ENCODE assay signal across 10 cellular contexts in genomic region chr14:35390577-35391387, GRCh38. TPM values are rescaled to one million over a fixed set of nuclear protein-coding genes. Genes with fewer than 3 reads are reported as not detected.
DNase-seq lines count a peak whose midpoint lies in the region; ATAC-seq, FAIRE-seq and TF ChIP-seq lines count a peak whose summit lies in the region.
"Had no signal": no experiment of that assay in that cellular context is flagged by ENCODE, and none has a peak within 500 bp of the region (broad histone marks: within the 10 kb centered on the region; RNA-seq: fewer than 3 reads in every experiment).

No MANE protein-coding gene starts in this region.

- no peak overlapping the region for H3K4me3 Mint-ChIP-seq in osteocyte (ENCODE audit: unreplicated experiment)
- no peak overlapping the region for H3K4me3 Mint-ChIP-seq in T-helper 2 cell treated with Interferon-gamma antibody and Interleukin-4, amounts not matched to agents 5 μg/mL and 100 μg/mL, for 36 hours

- H3K4me1 Mint-ChIP-seq in osteocyte (ENCODE audit: unreplicated experiment): peaks cover 43% of the 10 kb centered on the region
- H3K4me1 Mint-ChIP-seq in T-helper 2 cell treated with Interferon-gamma antibody and Interleukin-4, amounts not matched to agents 5 μg/mL and 100 μg/mL, for 36 hours (ENCODE audit: low read depth): no peaks in the 10 kb centered on the region

- DNase-seq in COR-L47 (lab: John Stamatoyannopoulos, UW): peak; percentile 9
- DNase-seq in NCI-H774 (lab: John Stamatoyannopoulos, UW): peak; percentile 60
- DNase-seq in fibroblast of villous mesenchyme (ENCODE audit: low read depth): peak; percentile 28
- DNase-seq in NCI-H2227 (lab: John Stamatoyannopoulos, UW; ENCODE audit: unreplicated experiment): no peak
- no peak for DNase-seq in kidney
- DNase-seq in osteocyte (ENCODE audit: extremely low spot score, unreplicated experiment): no peak
- no peak for DNase-seq in T-helper 2 cell treated with Interferon-gamma antibody and Interleukin-4, amounts not matched to agents 5 μg/mL and 100 μg/mL, for 36 hours (ENCODE audit: low spot score)
- DNase-seq: activated CD4-positive, alpha-beta T cell treated with anti-CD3 and anti-CD28 coated beads for 48 hours had no signal

- peak; percentile 69 for ATAC-seq in GM21529 (IDR thresholded peaks at IDR 0.05; ENCODE audit: unreplicated experiment)

- intact Hi-C loops in kidney (cut with DNase I): no loop called here

- H3K9me3 Mint-ChIP-seq in osteocyte (ENCODE audit: unreplicated experiment): no peaks in the 10 kb centered on the region
- H3K9me3 Mint-ChIP-seq in T-helper 2 cell treated with Interferon-gamma antibody and Interleukin-4, amounts not matched to agents 5 μg/mL and 100 μg/mL, for 36 hours: no peaks in the 10 kb centered on the region

- no peak overlapping the region for H3K27ac ChIP-seq in kidney (ENCODE audit: low read depth in 2 of 2, low read length in 2 of 2)
- H3K27ac ChIP-seq: KMS-11 had no signal

- H3K36me3 Mint-ChIP-seq in osteocyte (ENCODE audit: unreplicated experiment): no peaks in the 10 kb centered on the region
- H3K36me3 Mint-ChIP-seq in T-helper 2 cell treated with Interferon-gamma antibody and Interleukin-4, amounts not matched to agents 5 μg/mL and 100 μg/mL, for 36 hours (ENCODE audit: low read depth): no peaks in the 10 kb centered on the region

- no peaks in the 10 kb centered on the region for H3K36me3 ChIP-seq in kidney (ENCODE audit: control insufficient read depth in 1 of 2, insufficient read depth in 2 of 2, low read length in 2 of 2)

- no peak for TF ChIP-seq CTCF in fibroblast of villous mesenchyme (IDR thresholded peaks at IDR 0.05; ENCODE audit: insufficient read depth, low read depth, low read length)
- no peak for TF ChIP-seq CTCF in kidney (IDR thresholded peaks at IDR 0.05; ENCODE audit: borderline replicate concordance, extremely low read depth, insufficient read depth)
- TF ChIP-seq CTCF in osteocyte (IDR thresholded peaks at IDR 0.05): no peak

- peaks cover 3 to 4% of the 10 kb centered on the region in 2 donors for H3K4me1 ChIP-seq in kidney (ENCODE audit: control insufficient read depth in 1 of 2, insufficient read depth in 1 of 2, low read depth in 1 of 2, low read length in 2 of 2)

- H3K27me3 Mint-ChIP-seq in osteocyte (ENCODE audit: unreplicated experiment): no peaks in the 10 kb centered on the region
- no peaks in the 10 kb centered on the region for H3K27me3 Mint-ChIP-seq in T-helper 2 cell treated with Interferon-gamma antibody and Interleukin-4, amounts not matched to agents 5 μg/mL and 100 μg/mL, for 36 hours (ENCODE audit: low read depth)

- no peaks in the 10 kb centered on the region for H3K9me3 ChIP-seq in kidney (ENCODE audit: control insufficient read depth in 1 of 2, low read length in 2 of 2)

- no peak overlapping the region for H3K27ac Mint-ChIP-seq in osteocyte (ENCODE audit: unreplicated experiment)
- H3K27ac Mint-ChIP-seq in T-helper 2 cell treated with Interferon-gamma antibody and Interleukin-4, amounts not matched to agents 5 μg/mL and 100 μg/mL, for 36 hours: no peak overlapping the region

- no peak overlapping the region for H3K4me3 ChIP-seq in fibroblast of villous mesenchyme (ENCODE audit: low read depth, low read length)
- no peak overlapping the region for H3K4me3 ChIP-seq in kidney (ENCODE audit: low read length in 2 of 2)

- FAIRE-seq in kidney (lab: Jason Lieb, UNC): no peak

- no peak overlapping the region for H3K9ac ChIP-seq in kidney (ENCODE audit: low read length in 2 of 2)
- H3K9ac ChIP-seq: KMS-11 had no signal

RNA-seq across cellular contexts. Expression of gene NFKBIA, which starts 13.8 kb away (rescaled TPM):
- total RNA-seq in fibroblast of villous mesenchyme (93.1 and 252 TPM in 2 replicates), kidney (171 TPM), osteocyte (57.2 and 58.9 TPM in 2 replicates)
- 131 TPM for polyA plus RNA-seq in kidney (ENCODE audit: insufficient read depth, low read depth, low replicate concordance)

Comparison
In these comparisons a context has a peak if more than half of its experiments do, and no peak if none do; other contexts are left out.
1. DNase-seq: peak in COR-L47 (single experiment), NCI-H774 (single experiment) and fibroblast of villous mesenchyme (single experiment); none in NCI-H2227 (single experiment), kidney (single experiment), osteocyte (single experiment) and T-helper 2 cell treated with Interferon-gamma antibody and Interleukin-4, amounts not matched to agents 5 μg/mL and 100 μg/mL, for 36 hours (single experiment).